1 cellular context compared by ENCODE assay signal in genomic region chr22:46866591-46866990, GRCh38.
TF ChIP-seq lines count a peak whose summit lies in the region.

No MANE protein-coding gene starts in this region.

TF ChIP-seq in GM23338, 12 proteins besides CTCF, POLR2A, EP300 and RAD21 (continued from another document):
- TF ChIP-seq REST (IDR thresholded peaks at IDR 0.05; ENCODE audit: unreplicated experiment) (no peak), ZNF114 (CRISPR knock-in tag; IDR thresholded peaks at IDR 0.05) (no peak), NANOG (IDR thresholded peaks at IDR 0.05; ENCODE audit: borderline replicate concordance) (no peak)
